ENCODE assay signal across 8 cellular contexts in genomic region chr3:100401674-100402036, GRCh38. TPM values are rescaled to one million over a fixed set of nuclear protein-coding genes. Genes with fewer than 3 reads are reported as not detected.
DNase-seq lines count a peak whose midpoint lies in the region; ATAC-seq and TF ChIP-seq lines count a peak whose summit lies in the region.

No MANE protein-coding gene starts in this region.

- peak overlapping the region; percentile 85 for H3K27ac ChIP-seq in CD4-positive, alpha-beta memory T cell (ENCODE audit: low read depth, low read length)
- H3K27ac ChIP-seq in caudate nucleus (ENCODE audit: low read depth, low read length) (peak overlapping the region; percentile 94), right lobe of liver (peak overlapping the region; percentile 75 to 93 (median 84))

- 0% methylated on average over 21 of the region's 23 CpGs for WGBS in right lobe of liver (ENCODE audit: insufficient coverage, low coverage, low lambda C conversion rate, missing lambda C conversion rate)

- H3K36me3 ChIP-seq in CD4-positive, alpha-beta memory T cell (ENCODE audit: insufficient read depth, low read length): no peaks in the 10 kb centered on the region
- no peaks in the 10 kb centered on the region for H3K36me3 ChIP-seq in right lobe of liver

- peaks cover 46% of the 10 kb centered on the region for H3K4me1 ChIP-seq in CD4-positive, alpha-beta memory T cell (ENCODE audit: insufficient read depth, low read length)
- H3K4me1 ChIP-seq in right lobe of liver: peaks cover 0 to 32% (median 7%) of the 10 kb centered on the region in 4 donors

- peak overlapping the region; percentile 96 to 99 (median 97) for H3K4me3 Mint-ChIP-seq in CD4-positive, alpha-beta memory T cell

- peak overlapping the region; percentile 83 to 98 for H3K4me3 ChIP-seq in CD4-positive, alpha-beta memory T cell (ENCODE audit: low read length in 2 of 2)
- peak overlapping the region; percentile 80 to 91 (median 84) for H3K4me3 ChIP-seq in right lobe of liver

- H3K9me3 ChIP-seq in CD4-positive, alpha-beta memory T cell (ENCODE audit: control insufficient read depth in 1 of 2, low read length in 2 of 2): no peaks in the 10 kb centered on the region
- H3K9me3 ChIP-seq in right lobe of liver: no peaks in the 10 kb centered on the region

- no peaks in the 10 kb centered on the region for H3K9me3 Mint-ChIP-seq in CD4-positive, alpha-beta memory T cell

- no peaks in the 10 kb centered on the region for H3K27me3 Mint-ChIP-seq in CD4-positive, alpha-beta memory T cell

- DNase-seq in CD4-positive, alpha-beta memory T cell: peak in 1 of 5 donors; percentile 78
- DNase-seq in T-helper 22 cell (ENCODE audit: low read depth): peak; percentile 44
- DNase-seq in caudate nucleus (lab: John Stamatoyannopoulos, UW): peak in 36 of 61 donors; percentile 8 to 86 (median 61)
- peak in 2 of 3 donors; percentile 28 to 47 for DNase-seq in right lobe of liver
- DNase-seq in stimulated activated CD4-positive, alpha-beta T cell treated with anti-CD3 and anti-CD28 coated beads, TNF-alpha, amount 100 ng/mL, for 1 hour (ENCODE audit: low read depth in 3 of 3, low spot score in 1 of 3): peak; percentile 3 to 22 (median 18)
- DNase-seq in cerebellar cortex (ENCODE audit: low spot score): no peak

- peak overlapping the region; percentile 95 to 99 (median 97) for H3K27ac Mint-ChIP-seq in CD4-positive, alpha-beta memory T cell

- CTCF ChIA-PET in CD4-positive, alpha-beta memory T cell (lab: Charles Lee; ENCODE audit: partially characterized antibody): interaction anchor here (0.8 to 1.9 kb wide), 7 partner anchors 16 to 584 kb away, joined by 3 to 6 read pairs (median 4); partner anchors contain the start of genes CMSS1 and TBC1D23

- H3K4me1 Mint-ChIP-seq in CD4-positive, alpha-beta memory T cell: peaks cover 35 to 67% (median 53%) of the 10 kb centered on the region in 4 donors

- intact Hi-C loops in CD4-positive, alpha-beta memory T cell (cut with micrococcal nuclease): loop anchor here (1.0 to 2.0 kb wide), 8 partner anchors 31 to 1275 kb away; partner anchors contain the start of genes CMSS1, NIT2, TBC1D23 and TFG
- intact Hi-C loops in right lobe of liver (cut with DNase I): no loop called here

- ATAC-seq in GM19438 (IDR thresholded peaks at IDR 0.05; ENCODE audit: low read depth, unreplicated experiment): peak; percentile 20
- peak; percentile 23 for ATAC-seq in HG03520 (IDR thresholded peaks at IDR 0.05; ENCODE audit: unreplicated experiment)
- ATAC-seq in right lobe of liver: peak; percentile 9 to 34 (median 12)

- TF ChIP-seq POLR2A in right lobe of liver (IDR thresholded peaks at IDR 0.05): no peak

- peaks cover 4 to 16% of the 10 kb centered on the region in 2 donors for H3K36me3 Mint-ChIP-seq in CD4-positive, alpha-beta memory T cell

- H3K27me3 ChIP-seq in CD4-positive, alpha-beta memory T cell (ENCODE audit: insufficient read depth, low read length): no peaks in the 10 kb centered on the region
- H3K27me3 ChIP-seq in right lobe of liver: no peaks in the 10 kb centered on the region

- no peak for TF ChIP-seq CTCF in right lobe of liver (IDR thresholded peaks at IDR 0.05)

- POLR2A ChIA-PET in CD4-positive, alpha-beta memory T cell (lab: Charles Lee; ENCODE audit: partially characterized antibody): interaction anchor here (0.9 to 3.0 kb wide), 9 partner anchors 18 to 1275 kb away, joined by 3 to 23 read pairs (median 6); partner anchors contain the start of genes NIT2, PCNP, TBC1D23 and TFG

RNA-seq across cellular contexts. Expression of gene LNP1, which starts 0.3 kb away (rescaled TPM):
- 1 to 10 TPM; 1.8 to 2.2 TPM for total RNA-seq in CD4-positive, alpha-beta memory T cell
- polyA plus RNA-seq in CD4-positive, alpha-beta memory T cell: 1 to 10 TPM in 1 of 2 donors, under 1 TPM in 1; 0.61 to 1.6 TPM
- 1 to 10 TPM in 5 of 6 experiments, under 1 TPM in 1; 0.89 to 1.9 (median 1.7) TPM for total RNA-seq in right lobe of liver

RNA-seq across cellular contexts. Expression of gene TOMM70, which starts 0.8 kb away (rescaled TPM):
- 10 to 100 TPM; 34.7 to 37.5 TPM for total RNA-seq in CD4-positive, alpha-beta memory T cell
- polyA plus RNA-seq in CD4-positive, alpha-beta memory T cell: 10 to 100 TPM; 16.2 to 21.9 TPM
- 10 to 100 TPM; 30.2 to 44.9 (median 39.6) TPM for total RNA-seq in right lobe of liver
